12 cellular contexts compared by ENCODE assay signal in genomic region chr1:108041360-108042143, GRCh38.
DNase-seq lines count a peak whose midpoint lies in the region; ATAC-seq and TF ChIP-seq lines count a peak whose summit lies in the region.
"Had no signal": no experiment of that assay in that cellular context is flagged by ENCODE, and none has a peak within 500 bp of the region (broad histone marks: within the 10 kb centered on the region; RNA-seq: fewer than 3 reads in every experiment).

No MANE protein-coding gene starts in this region.

- H2AFZ ChIP-seq in mammary epithelial cell (ENCODE audit: low read depth, low read length) = peak overlapping the region; percentile 73

- H3K36me3 ChIP-seq in mammary epithelial cell (ENCODE audit: insufficient read depth, low read length) (no peaks in the 10 kb centered on the region), colonic mucosa (no peaks in the 10 kb centered on the region)
- H3K36me3 ChIP-seq: cardiac muscle cell had no signal

- H3K9me3 Mint-ChIP-seq in activated T-cell treated with anti-CD3 and anti-CD28 coated beads, Interleukin-2, amount 50 U/mL, for 24 hours = no peaks in the 10 kb centered on the region
- H3K9me3 Mint-ChIP-seq in stimulated activated effector memory CD8-positive, alpha-beta T cell treated with anti-CD3 and anti-CD28 coated beads, Interleukin-12 subunit alpha, Interleukin-12 subunit beta, amount 100 ng/mL, for 72 hours = no peaks in the 10 kb centered on the region
- no peaks in the 10 kb centered on the region for H3K9me3 Mint-ChIP-seq in endothelial cell (ENCODE audit: unreplicated experiment)

- CTCF ChIA-PET in mammary epithelial cell (lab: Charles Lee; ENCODE audit: low non-redundant PET) = interaction anchor here (0.6 kb wide), 1 partner anchor 259 kb away, joined by 4 read pairs; no protein-coding TSS in a partner anchor

- H3K79me2 ChIP-seq in mammary epithelial cell (ENCODE audit: insufficient read depth, low read length) = no peaks in the 10 kb centered on the region

- no peaks in the 10 kb centered on the region for H3K27me3 Mint-ChIP-seq in activated T-cell treated with anti-CD3 and anti-CD28 coated beads, Interleukin-2, amount 50 U/mL, for 24 hours
- H3K27me3 Mint-ChIP-seq in endothelial cell (ENCODE audit: unreplicated experiment) = no peaks in the 10 kb centered on the region

- TF ChIP-seq CTCF in mammary epithelial cell (conservative IDR thresholded peaks at IDR 0.05 in 1 of 2, IDR thresholded peaks at IDR 0.05 in 1 of 2; ENCODE audit: extremely low read depth in 1 of 2, insufficient read depth in 1 of 2, low read depth in 1 of 2, low read length in 2 of 2) (no peak), endothelial cell (IDR thresholded peaks at IDR 0.05; ENCODE audit: unreplicated experiment) (no peak), colonic mucosa (IDR thresholded peaks at IDR 0.05) (no peak)

- 18% methylated on average over 6 of the region's 7 CpGs for WGBS in mammary epithelial cell (ENCODE audit: low coverage, missing lambda C conversion rate)

- dilution Hi-C loops in mammary epithelial cell (cut with HindIII; ENCODE audit: low sequenced_read_pairs) = no loop called here

- H3K4me2 ChIP-seq in mammary epithelial cell (ENCODE audit: insufficient read depth, low read depth, low read length) = peak overlapping the region; percentile 18

- no peaks in the 10 kb centered on the region for H3K9me3 ChIP-seq in mammary epithelial cell (replicated peaks; ENCODE audit: insufficient read depth, low read length)
- no peaks in the 10 kb centered on the region for H3K9me3 ChIP-seq in colonic mucosa

- no peaks in the 10 kb centered on the region for H4K20me1 ChIP-seq in mammary epithelial cell (ENCODE audit: insufficient read depth, low read length)

- H3K36me3 Mint-ChIP-seq in activated T-cell treated with anti-CD3 and anti-CD28 coated beads, Interleukin-2, amount 50 U/mL, for 24 hours (ENCODE audit: low read depth) = no peaks in the 10 kb centered on the region
- H3K36me3 Mint-ChIP-seq in stimulated activated effector memory CD8-positive, alpha-beta T cell treated with anti-CD3 and anti-CD28 coated beads, Interleukin-12 subunit alpha, Interleukin-12 subunit beta, amount 100 ng/mL, for 72 hours = no peaks in the 10 kb centered on the region
- no peaks in the 10 kb centered on the region for H3K36me3 Mint-ChIP-seq in endothelial cell (ENCODE audit: low read depth, unreplicated experiment)

- H3K4me1 ChIP-seq in mammary epithelial cell (ENCODE audit: insufficient read depth, low read length) = peaks cover 27% of the 10 kb centered on the region
- H3K4me1 ChIP-seq in colonic mucosa = no peaks in the 10 kb centered on the region

- no peak for DNase-seq in activated T-cell treated with anti-CD3 and anti-CD28 coated beads, Interleukin-2, amount 50 U/mL, for 24 hours
- no peak for DNase-seq in activated T-cell treated with anti-CD3 and anti-CD28 coated beads for 4 hours
- DNase-seq in NCI-H446 (lab: John Stamatoyannopoulos, UW) = peak; percentile 30 to 71
- DNase-seq in mammary epithelial cell = no peak
- DNase-seq in stimulated activated effector memory CD8-positive, alpha-beta T cell treated with anti-CD3 and anti-CD28 coated beads, Interleukin-12 subunit alpha, Interleukin-12 subunit beta, amount 100 ng/mL, for 72 hours (ENCODE audit: low spot score in 2 of 2) = peak in 1 of 2 donors; percentile 52
- DNase-seq in endothelial cell (ENCODE audit: low spot score) = no peak
- no peak for DNase-seq in cerebellar cortex (ENCODE audit: low spot score)
- no peak for DNase-seq in colonic mucosa
- DNase-seq: NCI-H2107, SHP77 treated with DMSO at 0.1 percent for 48 hours had no signal

- BruUV-seq in mammary epithelial cell (replicated peaks; lab: Mats Ljungman, UMichigan) = no TSS peak

- peak; percentile 91 for ATAC-seq in stimulated activated effector memory CD8-positive, alpha-beta T cell treated with anti-CD3 and anti-CD28 coated beads, Interleukin-12 subunit alpha, Interleukin-12 subunit beta, amount 100 ng/mL, for 72 hours
- ATAC-seq: sciatic nerve had no signal

- H3K4me3 ChIP-seq in mammary epithelial cell (replicated peaks in 1 of 3; ENCODE audit: insufficient read depth in 1 of 3, low read depth in 2 of 3, low read length in 3 of 3) = no peak overlapping the region
- no peak overlapping the region for H3K4me3 ChIP-seq in colonic mucosa
- H3K4me3 ChIP-seq: cardiac muscle cell had no signal

- H3K27ac Mint-ChIP-seq in activated T-cell treated with anti-CD3 and anti-CD28 coated beads, Interleukin-2, amount 50 U/mL, for 24 hours = peak overlapping the region; percentile 16
- peak overlapping the region; percentile 49 for H3K27ac Mint-ChIP-seq in stimulated activated effector memory CD8-positive, alpha-beta T cell treated with anti-CD3 and anti-CD28 coated beads, Interleukin-12 subunit alpha, Interleukin-12 subunit beta, amount 100 ng/mL, for 72 hours
- no peak overlapping the region for H3K27ac Mint-ChIP-seq in endothelial cell (ENCODE audit: unreplicated experiment)

- peaks cover 39% of the 10 kb centered on the region for H3K4me1 Mint-ChIP-seq in activated T-cell treated with anti-CD3 and anti-CD28 coated beads, Interleukin-2, amount 50 U/mL, for 24 hours (ENCODE audit: low read depth)
- peaks cover 17% of the 10 kb centered on the region for H3K4me1 Mint-ChIP-seq in stimulated activated effector memory CD8-positive, alpha-beta T cell treated with anti-CD3 and anti-CD28 coated beads, Interleukin-12 subunit alpha, Interleukin-12 subunit beta, amount 100 ng/mL, for 72 hours
- H3K4me1 Mint-ChIP-seq in endothelial cell (ENCODE audit: unreplicated experiment) = peaks cover 41% of the 10 kb centered on the region

- no peak overlapping the region for H3K4me3 Mint-ChIP-seq in activated T-cell treated with anti-CD3 and anti-CD28 coated beads, Interleukin-2, amount 50 U/mL, for 24 hours
- peak overlapping the region; percentile 16 for H3K4me3 Mint-ChIP-seq in stimulated activated effector memory CD8-positive, alpha-beta T cell treated with anti-CD3 and anti-CD28 coated beads, Interleukin-12 subunit alpha, Interleukin-12 subunit beta, amount 100 ng/mL, for 72 hours
- no peak overlapping the region for H3K4me3 Mint-ChIP-seq in endothelial cell (ENCODE audit: unreplicated experiment)

- H3K9ac ChIP-seq in mammary epithelial cell (ENCODE audit: insufficient read depth, low read length) (no peak overlapping the region), colonic mucosa (ENCODE audit: low read depth in 2 of 2, low read length in 2 of 2) (no peak overlapping the region)

- intact Hi-C loops in mammary epithelial cell (cut with micrococcal nuclease) = no loop called here
- intact Hi-C loops in colonic mucosa (cut with DNase I) = no loop called here

- H3K27me3 ChIP-seq in mammary epithelial cell (ENCODE audit: insufficient read depth, low read length) = no peaks in the 10 kb centered on the region
- H3K27me3 ChIP-seq in colonic mucosa = no peaks in the 10 kb centered on the region
- H3K27me3 ChIP-seq: cardiac muscle cell had no signal

- in situ Hi-C loops in mammary epithelial cell (cut with MboI; ENCODE audit: low sequenced_read_pairs in 2 of 2) = no loop called here

- H3K27ac ChIP-seq in mammary epithelial cell (ENCODE audit: insufficient read depth, low read depth, low read length) = no peak overlapping the region
- H3K27ac ChIP-seq in colonic mucosa = no peak overlapping the region
- H3K27ac ChIP-seq: cardiac muscle cell had no signal

Comparison
In these comparisons a context has a peak if more than half of its experiments do, and no peak if none do; other contexts are left out.
1. DNase-seq: peak in NCI-H446 (2 of 2); none in activated T-cell treated with anti-CD3 and anti-CD28 coated beads, Interleukin-2, amount 50 U/mL, for 24 hours (single experiment), activated T-cell treated with anti-CD3 and anti-CD28 coated beads for 4 hours (single experiment), mammary epithelial cell (single experiment), endothelial cell (single experiment), cerebellar cortex (single experiment) and colonic mucosa (single experiment).